In genomic region chr22:41448189-41448808, GRCh38 we compare ENCODE assay signal across 8 cellular contexts. TPM values are rescaled to one million over a fixed set of nuclear protein-coding genes. Genes with fewer than 3 reads are reported as not detected.
DNase-seq lines count a peak whose midpoint lies in the region; ATAC-seq and TF ChIP-seq lines count a peak whose summit lies in the region.

No MANE protein-coding gene starts in this region.

- H3K9ac ChIP-seq in Loucy (ENCODE audit: low read depth, low read length, poor library complexity, severe bottlenecking) = peak overlapping the region; percentile 97

- H3K27ac ChIP-seq in RWPE2 (ENCODE audit: poor library complexity, severe bottlenecking) = peak overlapping the region; percentile 90

- no peaks in the 10 kb centered on the region for H3K27me3 Mint-ChIP-seq in natural killer cell (ENCODE audit: low read depth in 2 of 2)

- TF ChIP-seq CTCF in Loucy (conservative IDR thresholded peaks at IDR 0.05; ENCODE audit: low read length) = no peak
- no peak for TF ChIP-seq CTCF in RWPE2 (IDR thresholded peaks at IDR 0.05; ENCODE audit: poor library complexity, severe bottlenecking)
- TF ChIP-seq CTCF in fibroblast of pulmonary artery (IDR thresholded peaks at IDR 0.05; ENCODE audit: low read length, missing control alignments) = no peak
- TF ChIP-seq CTCF in natural killer cell (IDR thresholded peaks at IDR 0.05) = no peak

- H3K4me3 Mint-ChIP-seq in natural killer cell = peak overlapping the region; percentile 93

- peaks cover 30 to 41% of the 10 kb centered on the region in 2 donors for H3K4me1 Mint-ChIP-seq in natural killer cell

- DNase-seq in DMS79 treated with DMSO at 0.1 percent for 48 hours (lab: John Stamatoyannopoulos, UW) = peak; percentile 92
- DNase-seq in H4 (ENCODE audit: low spot score) = peak; percentile 99
- peak; percentile 95 for DNase-seq in RWPE2 (ENCODE audit: low spot score)
- DNase-seq in activated effector memory CD4-positive, alpha-beta T cell treated with Interleukin-2 at 50 U/mL for 16 hours = peak; percentile 83
- DNase-seq in fibroblast of pulmonary artery (ENCODE audit: low read depth) = peak; percentile 100
- DNase-seq in natural killer cell = peak; percentile 81
- peak; percentile 85 to 94 (median 92) for DNase-seq in stimulated activated naive CD4-positive, alpha-beta T cell (lab: John Stamatoyannopoulos, UW)

- H3K9me3 ChIP-seq in Loucy (ENCODE audit: insufficient read depth, low read depth, low read length) = no peaks in the 10 kb centered on the region
- H3K9me3 ChIP-seq in RWPE2 (ENCODE audit: severe bottlenecking) = no peaks in the 10 kb centered on the region

- peak overlapping the region; percentile 95 for H3K4me2 ChIP-seq in Loucy (ENCODE audit: low read depth, low read length, poor library complexity, severe bottlenecking)

- no peaks in the 10 kb centered on the region for H3F3A ChIP-seq in Loucy (ENCODE audit: low read depth)

- H3K27me3 ChIP-seq in Loucy (ENCODE audit: insufficient read depth, low read length, poor library complexity, severe bottlenecking) (no peaks in the 10 kb centered on the region), RWPE2 (ENCODE audit: insufficient read depth, poor library complexity, severe bottlenecking) (no peaks in the 10 kb centered on the region)

- peak overlapping the region; percentile 93 to 99 for H3K27ac Mint-ChIP-seq in natural killer cell

- H2AFZ ChIP-seq in Loucy (ENCODE audit: low read length) = peak overlapping the region; percentile 86

- no peaks in the 10 kb centered on the region for H3K9me3 Mint-ChIP-seq in natural killer cell

- intact Hi-C loops in natural killer cell (cut with micrococcal nuclease) = loop anchor here (1.0 kb wide), 1 partner anchor 21 kb away; the partner anchor contains the start of gene ACO2

- H3K9me2 ChIP-seq in Loucy (replicated peaks; ENCODE audit: low read depth, low read length) = no peaks in the 10 kb centered on the region

- H3K79me2 ChIP-seq in Loucy (ENCODE audit: insufficient read depth, low read length) = peaks cover 45% of the 10 kb centered on the region

- H3K36me3 Mint-ChIP-seq in natural killer cell = no peaks in the 10 kb centered on the region

- H3K4me3 ChIP-seq in Loucy (ENCODE audit: low read length, poor library complexity, severe bottlenecking) (peak overlapping the region; percentile 95), RWPE2 (ENCODE audit: severe bottlenecking) (peak overlapping the region; percentile 69), fibroblast of pulmonary artery (replicated peaks; ENCODE audit: low read depth, low read length) (peak overlapping the region; percentile 99)

- ATAC-seq in RWPE2 (ENCODE audit: low read depth) = peak; percentile 77
- peak; percentile 62 to 81 (median 70) for ATAC-seq in natural killer cell

- H3K4me1 ChIP-seq in Loucy (ENCODE audit: insufficient read depth, low read length, poor library complexity, severe bottlenecking) = peaks cover 15% of the 10 kb centered on the region
- H3K4me1 ChIP-seq in RWPE2 (ENCODE audit: insufficient read depth, poor library complexity, severe bottlenecking) = no peaks in the 10 kb centered on the region

- H3K36me3 ChIP-seq in Loucy (ENCODE audit: insufficient read depth, low read length) (no peaks in the 10 kb centered on the region), RWPE2 (ENCODE audit: low read depth) (peaks cover under 1% of the 10 kb centered on the region; the same call in 1 of the 2 replicates)

- H4K20me1 ChIP-seq in Loucy (ENCODE audit: insufficient read depth, low read length, poor library complexity, severe bottlenecking) = peaks cover 15% of the 10 kb centered on the region

RNA-seq across cellular contexts. Expression of gene TOB2, which starts 1.7 kb away (rescaled TPM):
- 8.6 and 10.4 TPM in 2 replicates for total RNA-seq in H4 (2014; rRNA removed; shearing (Covaris generic))
- 10 to 100 TPM; 26.4 to 42.2 (median 32.6) TPM for total RNA-seq in natural killer cell

RNA-seq across cellular contexts. Expression of gene PHF5A, which starts 20.2 kb away (rescaled TPM):
- 80.0 and 123 TPM in 2 replicates for total RNA-seq in H4 (2014; rRNA removed; shearing (Covaris generic))
- 10 to 100 TPM; 31.8 to 41.8 (median 37.6) TPM for total RNA-seq in natural killer cell

RNA-seq across cellular contexts. Expression of gene ACO2, which starts 20.6 kb away (rescaled TPM):
- total RNA-seq in H4 (2014; rRNA removed; shearing (Covaris generic)) = 53.2 and 57.4 TPM in 2 replicates
- total RNA-seq in natural killer cell = 10 to 100 TPM; 77.9 to 99.8 (median 89.5) TPM

Comparison
In these comparisons a context has a peak if more than half of its experiments do, and no peak if none do; other contexts are left out.
1. Peak in every context shown above with its lines: DNase-seq, ATAC-seq, H3K4me3 ChIP-seq and H3K27ac ChIP-seq.